Comparison of ENCODE assay signal across 2 cellular contexts in the genomic region with DNA sequence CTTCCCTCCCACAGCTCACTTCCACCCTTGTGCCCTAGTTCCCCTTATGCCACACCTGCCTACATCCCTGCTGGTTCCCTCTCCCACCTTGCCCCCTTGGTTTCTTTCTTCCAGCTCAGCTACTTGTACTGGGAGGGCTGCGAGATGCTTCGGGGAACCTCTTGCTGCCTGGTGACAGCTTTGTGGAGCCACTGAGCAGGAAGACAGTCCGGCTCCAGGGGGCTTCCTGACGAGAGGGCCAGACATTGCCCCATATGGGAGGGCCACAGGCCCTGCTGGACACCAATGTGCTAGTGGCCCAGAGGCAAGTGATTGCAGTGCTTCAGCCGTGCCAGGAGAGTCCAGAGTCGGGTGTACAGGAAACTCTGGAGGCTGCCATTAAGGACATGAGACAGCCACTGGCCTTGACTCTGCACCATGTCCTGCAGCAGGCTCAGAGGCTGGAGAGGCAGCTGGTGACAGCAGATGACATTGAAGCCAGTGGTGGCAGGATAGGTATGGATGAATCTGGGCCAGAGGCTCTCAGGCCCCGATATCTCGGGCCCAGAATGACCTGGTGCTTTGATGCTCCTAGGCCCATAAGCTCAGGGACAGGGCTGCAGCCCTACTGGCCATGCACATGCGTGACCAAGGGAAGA.
TF ChIP-seq lines count a peak whose summit lies in the region.

No MANE protein-coding gene starts in this region.

TF ChIP-seq in SK-N-SH, 30 proteins besides CTCF, POLR2A, EP300 and RAD21 (continued from another document):
- TF ChIP-seq IRF3 (IDR thresholded peaks at IDR 0.05; ENCODE audit: low read depth, low read length) (no peak), TEAD4 (IDR thresholded peaks at IDR 0.05; ENCODE audit: borderline replicate concordance, insufficient read depth) (no peak), NFIC (IDR thresholded peaks at IDR 0.05; ENCODE audit: borderline replicate concordance) (no peak), POLR2AphosphoS5 (IDR thresholded peaks at IDR 0.05; ENCODE audit: low read depth, low read length) (no peak), GATA2 (CRISPR knock-in tag; IDR thresholded peaks at IDR 0.05) (no peak), FOXJ3 (CRISPR knock-in tag; IDR thresholded peaks at IDR 0.05) (no peak), SMC3 (IDR thresholded peaks at IDR 0.05; ENCODE audit: low read depth, low read length) (no peak), TCF12 (IDR thresholded peaks at IDR 0.05) (no peak), USF1 (IDR thresholded peaks at IDR 0.05; ENCODE audit: borderline replicate concordance, low read depth) (no peak)
- TF ChIP-seq, protein P1, sequence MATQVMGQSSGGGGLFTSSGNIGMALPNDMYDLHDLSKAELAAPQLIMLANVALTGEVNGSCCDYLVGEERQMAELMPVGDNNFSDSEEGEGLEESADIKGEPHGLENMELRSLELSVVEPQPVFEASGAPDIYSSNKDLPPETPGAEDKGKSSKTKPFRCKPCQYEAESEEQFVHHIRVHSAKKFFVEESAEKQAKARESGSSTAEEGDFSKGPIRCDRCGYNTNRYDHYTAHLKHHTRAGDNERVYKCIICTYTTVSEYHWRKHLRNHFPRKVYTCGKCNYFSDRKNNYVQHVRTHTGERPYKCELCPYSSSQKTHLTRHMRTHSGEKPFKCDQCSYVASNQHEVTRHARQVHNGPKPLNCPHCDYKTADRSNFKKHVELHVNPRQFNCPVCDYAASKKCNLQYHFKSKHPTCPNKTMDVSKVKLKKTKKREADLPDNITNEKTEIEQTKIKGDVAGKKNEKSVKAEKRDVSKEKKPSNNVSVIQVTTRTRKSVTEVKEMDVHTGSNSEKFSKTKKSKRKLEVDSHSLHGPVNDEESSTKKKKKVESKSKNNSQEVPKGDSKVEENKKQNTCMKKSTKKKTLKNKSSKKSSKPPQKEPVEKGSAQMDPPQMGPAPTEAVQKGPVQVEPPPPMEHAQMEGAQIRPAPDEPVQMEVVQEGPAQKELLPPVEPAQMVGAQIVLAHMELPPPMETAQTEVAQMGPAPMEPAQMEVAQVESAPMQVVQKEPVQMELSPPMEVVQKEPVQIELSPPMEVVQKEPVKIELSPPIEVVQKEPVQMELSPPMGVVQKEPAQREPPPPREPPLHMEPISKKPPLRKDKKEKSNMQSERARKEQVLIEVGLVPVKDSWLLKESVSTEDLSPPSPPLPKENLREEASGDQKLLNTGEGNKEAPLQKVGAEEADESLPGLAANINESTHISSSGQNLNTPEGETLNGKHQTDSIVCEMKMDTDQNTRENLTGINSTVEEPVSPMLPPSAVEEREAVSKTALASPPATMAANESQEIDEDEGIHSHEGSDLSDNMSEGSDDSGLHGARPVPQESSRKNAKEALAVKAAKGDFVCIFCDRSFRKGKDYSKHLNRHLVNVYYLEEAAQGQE (IDR thresholded peaks at IDR 0.05; ENCODE audit: low read depth, low read length) = no peak

TF ChIP-seq in SK-N-SH treated with all-trans-retinoic acid at 6 μM for 48 hours, 23 proteins besides CTCF, POLR2A, EP300 and RAD21 (continued from another document):
- TF ChIP-seq, protein P2, sequence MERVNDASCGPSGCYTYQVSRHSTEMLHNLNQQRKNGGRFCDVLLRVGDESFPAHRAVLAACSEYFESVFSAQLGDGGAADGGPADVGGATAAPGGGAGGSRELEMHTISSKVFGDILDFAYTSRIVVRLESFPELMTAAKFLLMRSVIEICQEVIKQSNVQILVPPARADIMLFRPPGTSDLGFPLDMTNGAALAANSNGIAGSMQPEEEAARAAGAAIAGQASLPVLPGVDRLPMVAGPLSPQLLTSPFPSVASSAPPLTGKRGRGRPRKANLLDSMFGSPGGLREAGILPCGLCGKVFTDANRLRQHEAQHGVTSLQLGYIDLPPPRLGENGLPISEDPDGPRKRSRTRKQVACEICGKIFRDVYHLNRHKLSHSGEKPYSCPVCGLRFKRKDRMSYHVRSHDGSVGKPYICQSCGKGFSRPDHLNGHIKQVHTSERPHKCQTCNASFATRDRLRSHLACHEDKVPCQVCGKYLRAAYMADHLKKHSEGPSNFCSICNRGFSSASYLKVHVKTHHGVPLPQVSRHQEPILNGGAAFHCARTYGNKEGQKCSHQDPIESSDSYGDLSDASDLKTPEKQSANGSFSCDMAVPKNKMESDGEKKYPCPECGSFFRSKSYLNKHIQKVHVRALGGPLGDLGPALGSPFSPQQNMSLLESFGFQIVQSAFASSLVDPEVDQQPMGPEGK (CRISPR knock-in tag; IDR thresholded peaks at IDR 0.05; ENCODE audit: borderline replicate concordance) = no peak
- TF ChIP-seq, protein P3, sequence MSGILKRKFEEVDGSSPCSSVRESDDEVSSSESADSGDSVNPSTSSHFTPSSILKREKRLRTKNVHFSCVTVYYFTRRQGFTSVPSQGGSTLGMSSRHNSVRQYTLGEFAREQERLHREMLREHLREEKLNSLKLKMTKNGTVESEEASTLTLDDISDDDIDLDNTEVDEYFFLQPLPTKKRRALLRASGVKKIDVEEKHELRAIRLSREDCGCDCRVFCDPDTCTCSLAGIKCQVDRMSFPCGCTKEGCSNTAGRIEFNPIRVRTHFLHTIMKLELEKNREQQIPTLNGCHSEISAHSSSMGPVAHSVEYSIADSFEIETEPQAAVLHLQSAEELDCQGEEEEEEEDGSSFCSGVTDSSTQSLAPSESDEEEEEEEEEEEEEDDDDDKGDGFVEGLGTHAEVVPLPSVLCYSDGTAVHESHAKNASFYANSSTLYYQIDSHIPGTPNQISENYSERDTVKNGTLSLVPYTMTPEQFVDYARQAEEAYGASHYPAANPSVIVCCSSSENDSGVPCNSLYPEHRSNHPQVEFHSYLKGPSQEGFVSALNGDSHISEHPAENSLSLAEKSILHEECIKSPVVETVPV (CRISPR knock-in tag; IDR thresholded peaks at IDR 0.05) = no peak
- TF ChIP-seq POU6F1 (CRISPR knock-in tag; IDR thresholded peaks at IDR 0.05; ENCODE audit: borderline replicate concordance, low read depth) = no peak
- TF ChIP-seq SNAI2 (CRISPR knock-in tag; IDR thresholded peaks at IDR 0.05) = no peak
- TF ChIP-seq ZFP3 (CRISPR knock-in tag; IDR thresholded peaks at IDR 0.05) = no peak
- TF ChIP-seq ZNF565 (CRISPR knock-in tag; conservative IDR thresholded peaks at IDR 0.05; ENCODE audit: low read depth) = no peak
- no peak for TF ChIP-seq CREB5 (CRISPR knock-in tag; IDR thresholded peaks at IDR 0.05; ENCODE audit: low read depth)
- TF ChIP-seq ZC3H10 (CRISPR knock-in tag; IDR thresholded peaks at IDR 0.05) = no peak
- TF ChIP-seq ZNF8 (CRISPR knock-in tag; IDR thresholded peaks at IDR 0.05) = no peak
- no peak for TF ChIP-seq OSR1 (CRISPR knock-in tag; IDR thresholded peaks at IDR 0.05)
- TF ChIP-seq CSDC2 (CRISPR knock-in tag; IDR thresholded peaks at IDR 0.05) = no peak
- TF ChIP-seq RARB (CRISPR knock-in tag; IDR thresholded peaks at IDR 0.05) = no peak
- TF ChIP-seq ZFP30 (CRISPR knock-in tag; IDR thresholded peaks at IDR 0.05) = no peak
